In the genomic region with DNA sequence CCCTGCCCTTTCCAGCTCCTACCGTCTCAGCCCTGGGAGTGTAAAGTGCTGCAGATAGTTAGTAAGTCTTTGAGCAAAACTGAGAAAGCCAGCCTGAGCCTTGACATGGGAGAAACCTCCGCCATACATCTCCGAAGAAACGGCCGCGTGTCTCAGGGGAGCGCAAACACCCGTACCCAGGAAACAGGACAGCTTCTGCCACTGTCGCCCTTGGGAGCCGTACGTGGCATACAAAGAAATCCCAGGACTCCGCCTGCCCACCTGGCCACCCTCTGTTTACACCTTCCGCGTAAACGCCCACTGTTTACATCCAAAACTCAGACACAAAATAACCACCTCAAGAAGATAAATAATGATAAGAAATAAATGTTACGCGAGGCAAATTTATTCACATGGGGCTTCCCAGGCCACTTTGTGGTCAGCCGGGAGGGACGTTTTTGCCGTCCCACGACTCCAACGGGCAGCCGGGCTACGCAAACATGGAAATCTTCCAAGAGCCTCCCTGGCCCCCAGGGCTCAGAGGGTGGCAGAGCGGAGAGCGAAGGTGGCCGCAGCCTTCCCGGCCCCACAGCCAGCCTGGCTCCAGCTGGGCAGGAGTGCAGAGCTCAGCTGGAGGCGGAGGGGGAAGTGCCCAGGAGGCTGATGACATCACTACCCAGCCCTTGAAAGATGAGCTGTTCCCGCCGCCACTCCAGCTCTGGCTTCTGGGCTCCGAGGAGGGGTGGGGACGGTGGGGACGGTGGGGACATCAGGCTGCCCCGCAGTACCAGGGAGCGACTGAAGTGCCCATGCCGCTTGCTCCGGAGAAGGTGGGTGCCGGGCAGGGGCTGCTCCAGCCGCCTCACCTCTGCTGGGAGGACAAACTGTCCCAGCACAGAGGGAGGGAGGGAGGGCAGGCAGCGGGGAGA, we compare ENCODE assay signal across 7 cellular contexts. TPM values are rescaled to one million over a fixed set of nuclear protein-coding genes. Genes with fewer than 3 reads are reported as not detected.
DNase-seq lines count a peak whose midpoint lies in the region; ATAC-seq and TF ChIP-seq lines count a peak whose summit lies in the region.

A gene (plus strand): TSS at position 689 of the 908 bp plus-strand sequence. CDS start 32,269 bp downstream, outside the sequence.

- H3K27ac ChIP-seq in aorta (ENCODE audit: low read depth in 1 of 2, low read length in 2 of 2), result no peak within 1 kb of the TSS

- H3K36me3 ChIP-seq in aorta (ENCODE audit: control insufficient read depth in 1 of 2, insufficient read depth in 2 of 2, low read length in 1 of 2), result no peaks in the 10 kb centered on the region

- in situ Hi-C loops in GM13976 (cut with MboI; ENCODE audit: low sequenced_read_pairs, unreplicated experiment), result no loop called here

- no peaks in the 10 kb centered on the region for H3K27me3 ChIP-seq in aorta (ENCODE audit: control insufficient read depth in 1 of 2, insufficient read depth in 2 of 2, low read length in 1 of 2)

- no peaks in the 10 kb centered on the region for H3K36me3 Mint-ChIP-seq in nephron progenitor cell (ENCODE audit: low read depth)

- H3K4me1 Mint-ChIP-seq in nephron progenitor cell, result peaks cover 24% of the 10 kb centered on the region

- intact Hi-C loops in aorta (cut with DNase I), result no loop called here

- H3K4me3 ChIP-seq in WI38 (ENCODE audit: low read depth, low read length) (peak within 1 kb of the TSS; percentile 95), foreskin fibroblast (ENCODE audit: low read depth in 1 of 2, low read length in 2 of 2) (peak within 1 kb of the TSS; percentile 53 to 99), aorta (ENCODE audit: low read length in 2 of 2) (no peak within 1 kb of the TSS)

- no peak for TF ChIP-seq CTCF in GM13976 (IDR thresholded peaks at IDR 0.05; ENCODE audit: borderline replicate concordance, control extremely low read depth, extremely low read depth, insufficient read depth, missing control alignments)
- TF ChIP-seq CTCF in WI38 (IDR thresholded peaks at IDR 0.05; ENCODE audit: low read depth, low read length), result no peak
- no peak for TF ChIP-seq CTCF in foreskin fibroblast (IDR thresholded peaks at IDR 0.05; ENCODE audit: low read depth, low read length)
- TF ChIP-seq CTCF in nephron progenitor cell (IDR thresholded peaks at IDR 0.05), result no peak

- no peaks in the 10 kb centered on the region for H3K4me1 ChIP-seq in aorta (ENCODE audit: control insufficient read depth in 1 of 2, insufficient read depth in 2 of 2, low read length in 2 of 2)

- H3K9me3 ChIP-seq in aorta (ENCODE audit: control insufficient read depth, low read length), result no peaks in the 10 kb centered on the region

- H3K27me3 Mint-ChIP-seq in nephron progenitor cell (ENCODE audit: low read depth, poor library complexity), result peaks cover 35% of the 10 kb centered on the region

- ATAC-seq in aorta (ENCODE audit: low FRiP score), result peak; percentile 86
- no peak for ATAC-seq in HG03025 (IDR thresholded peaks at IDR 0.05; ENCODE audit: low FRiP score, unreplicated experiment)

- 6 to 7% methylated on average over 41 of the region's 41 CpGs for WGBS in aorta, 2 donors

- H3K9me3 Mint-ChIP-seq in nephron progenitor cell, result no peaks in the 10 kb centered on the region

- peak within 1 kb of the TSS; percentile 73 for H3K4me3 Mint-ChIP-seq in nephron progenitor cell

- DNase-seq in GM13976 (ENCODE audit: low spot score) (peak; percentile 64), NCI-H1694 treated with DMSO at 0.1 percent for 48 hours (lab: John Stamatoyannopoulos, UW) (peak; percentile 80), foreskin fibroblast (peak; percentile 78 to 94), nephron progenitor cell (peak; percentile 79), aorta (peak; percentile 72 to 86)

- H3K27ac Mint-ChIP-seq in nephron progenitor cell, result no peak within 1 kb of the TSS

RNA-seq across cellular contexts. Expression of the gene that starts here (rescaled TPM):
- 10 to 100 TPM in 1 of 2 donors, 1 to 10 TPM in 1; 5.2 to 12.2 TPM for total RNA-seq in aorta
- polyA plus RNA-seq in aorta, result not detected

Comparison
In these comparisons a context has a peak if more than half of its experiments do, and no peak if none do; other contexts are left out.
1. H3K4me3 ChIP-seq: peak in WI38 (single experiment) and foreskin fibroblast (2 of 2); none in aorta (0 of 2).
2. Peak in every context shown above with its lines, with median percentiles within 50 percentile points of each other: DNase-seq.